20 cellular contexts compared by ENCODE assay signal in genomic region chr13:72960114-72960513, GRCh38.
DNase-seq lines count a peak whose midpoint lies in the region; FAIRE-seq and TF ChIP-seq lines count a peak whose summit lies in the region.
"Had no signal": no experiment of that assay in that cellular context is flagged by ENCODE, and none has a peak within 500 bp of the region (broad histone marks: within the 10 kb centered on the region; RNA-seq: fewer than 3 reads in every experiment).

No MANE protein-coding gene starts in this region.

- H3K9me3 ChIP-seq in HUES6 (ENCODE audit: control insufficient read depth, insufficient read depth, low read depth, low read length) (no peaks in the 10 kb centered on the region), endothelial cell of umbilical vein (replicated peaks; ENCODE audit: control insufficient read depth, insufficient read depth, low read length) (no peaks in the 10 kb centered on the region)
- H3K9me3 ChIP-seq: gastrocnemius medialis, neutrophil had no signal

- H3K9ac ChIP-seq in HUES6 (ENCODE audit: low read length) (no peak overlapping the region), endothelial cell of umbilical vein (replicated peaks; ENCODE audit: extremely low read depth, insufficient read depth, low read length) (no peak overlapping the region)

- no peak overlapping the region for H3K27ac ChIP-seq in HUES6 (ENCODE audit: low read depth, low read length)
- peak overlapping the region; percentile 43 for H3K27ac ChIP-seq in endothelial cell of umbilical vein (ENCODE audit: insufficient read depth, low read depth, low read length)
- H3K27ac ChIP-seq: gastrocnemius medialis, neutrophil, spleen had no signal

- TF ChIP-seq CTCF in endothelial cell of umbilical vein (IDR thresholded peaks at IDR 0.05; ENCODE audit: extremely low read depth in 1 of 2, insufficient read depth in 1 of 2, low read depth in 1 of 2, low read length in 2 of 2), result no peak
- no peak for TF ChIP-seq CTCF in progenitor cell of endocrine pancreas (IDR thresholded peaks at IDR 0.05; ENCODE audit: unreplicated experiment)
- no peak for TF ChIP-seq CTCF in nephron progenitor cell (IDR thresholded peaks at IDR 0.05)

- H3K27me3 ChIP-seq in HUES6 (ENCODE audit: control insufficient read depth, insufficient read depth, low read length) (no peaks in the 10 kb centered on the region), endothelial cell of umbilical vein (ENCODE audit: control insufficient read depth in 2 of 2, insufficient read depth in 2 of 2, low read length in 2 of 2) (no peaks in the 10 kb centered on the region)
- H3K27me3 ChIP-seq: gastrocnemius medialis, neutrophil, spleen had no signal

- intact Hi-C loops in endothelial cell of umbilical vein (cut with micrococcal nuclease), result no loop called here

- no peaks in the 10 kb centered on the region for H4K20me1 ChIP-seq in endothelial cell of umbilical vein (replicated peaks; ENCODE audit: control insufficient read depth, extremely low read depth, insufficient read depth, low read length)

- POLR2A ChIA-PET in endothelial cell of umbilical vein (lab: Charles Lee), result no interaction called here

- H3K4me1 Mint-ChIP-seq in progenitor cell of endocrine pancreas (ENCODE audit: low read depth) (peaks cover 14% of the 10 kb centered on the region), nephron progenitor cell (no peaks in the 10 kb centered on the region)
- H3K4me1 Mint-ChIP-seq: stimulated activated naive CD8-positive, alpha-beta T cell treated with anti-CD3 and anti-CD28 coated beads, Interleukin-15, amount 100 ng/mL, for 72 hours had no signal

- H3K27ac Mint-ChIP-seq in progenitor cell of endocrine pancreas (peak overlapping the region; percentile 96), nephron progenitor cell (no peak overlapping the region)
- H3K27ac Mint-ChIP-seq: stimulated activated naive CD8-positive, alpha-beta T cell treated with anti-CD3 and anti-CD28 coated beads, Interleukin-15, amount 100 ng/mL, for 72 hours had no signal

- H3K27me3 Mint-ChIP-seq in progenitor cell of endocrine pancreas (no peaks in the 10 kb centered on the region), nephron progenitor cell (ENCODE audit: low read depth, poor library complexity) (peaks cover 4% of the 10 kb centered on the region)
- H3K27me3 Mint-ChIP-seq: stimulated activated naive CD8-positive, alpha-beta T cell treated with anti-CD3 and anti-CD28 coated beads, Interleukin-15, amount 100 ng/mL, for 72 hours had no signal

- H3K4me3 ChIP-seq in HUES6 (ENCODE audit: low read depth, low read length) (0 out of 2 replicates have a peak overlapping the region, but pooled peaks have one; percentile 6), endothelial cell of umbilical vein (replicated peaks in 1 of 3; ENCODE audit: insufficient read depth in 1 of 3, low read depth in 1 of 3, low read length in 3 of 3) (no peak overlapping the region)
- H3K4me3 ChIP-seq: gastrocnemius medialis, lung, spleen had no signal

- no TSS peak for BruUV-seq in endothelial cell of umbilical vein (replicated peaks; lab: Mats Ljungman, UMichigan)

- TF ChIP-seq POLR2A in endothelial cell of umbilical vein (IDR thresholded peaks at IDR 0.05; ENCODE audit: low read depth, low read length), result no peak

- no peaks in the 10 kb centered on the region for H3K36me3 ChIP-seq in HUES6 (ENCODE audit: control insufficient read depth, insufficient read depth, low read length)
- peaks cover 0 to under 1% of the 10 kb centered on the region in 2 experiments for H3K36me3 ChIP-seq in endothelial cell of umbilical vein (ENCODE audit: control insufficient read depth in 2 of 2, extremely low read depth in 1 of 2, insufficient read depth in 2 of 2, low read length in 2 of 2)
- H3K36me3 ChIP-seq: gastrocnemius medialis, neutrophil had no signal

- H3K4me3 Mint-ChIP-seq in progenitor cell of endocrine pancreas (ENCODE audit: low read depth), result peak overlapping the region; percentile 64
- no peak overlapping the region for H3K4me3 Mint-ChIP-seq in nephron progenitor cell
- H3K4me3 Mint-ChIP-seq: stimulated activated naive CD8-positive, alpha-beta T cell treated with anti-CD3 and anti-CD28 coated beads, Interleukin-15, amount 100 ng/mL, for 72 hours had no signal

- no peaks in the 10 kb centered on the region for H3K4me1 ChIP-seq in HUES6 (ENCODE audit: control insufficient read depth, insufficient read depth, low read length)
- H3K4me1 ChIP-seq in endothelial cell of umbilical vein (ENCODE audit: control insufficient read depth, extremely low read depth, insufficient read depth, low read length), result peaks cover 3% of the 10 kb centered on the region
- H3K4me1 ChIP-seq: gastrocnemius medialis, spleen had no signal

- H3K79me2 ChIP-seq in endothelial cell of umbilical vein (ENCODE audit: control insufficient read depth, insufficient read depth, low read length), result no peaks in the 10 kb centered on the region

- no peak for FAIRE-seq in endothelial cell of umbilical vein (lab: Jason Lieb, UNC)
- FAIRE-seq: urothelium cell line had no signal

- no peak overlapping the region for H3K4me2 ChIP-seq in endothelial cell of umbilical vein (ENCODE audit: insufficient read depth, low read length)

- H3K9me3 Mint-ChIP-seq in progenitor cell of endocrine pancreas (ENCODE audit: low read depth) (peaks cover 16% of the 10 kb centered on the region), nephron progenitor cell (peaks cover 7% of the 10 kb centered on the region)

- peak; percentile 41 for DNase-seq in COLO668 (lab: John Stamatoyannopoulos, UW; ENCODE audit: unreplicated experiment)
- DNase-seq in endothelial cell of umbilical vein (ENCODE audit: low read depth, low spot score), result no peak
- no peak for DNase-seq in progenitor cell of endocrine pancreas (ENCODE audit: low spot score, unreplicated experiment)
- no peak for DNase-seq in NCI-H1436 (lab: John Stamatoyannopoulos, UW)
- no peak for DNase-seq in NOMO-1 treated with dmso at 0.1 percent for 144 hours (lab: John Stamatoyannopoulos, UW; ENCODE audit: unreplicated experiment)
- DNase-seq in nephron progenitor cell, result no peak
- DNase-seq: activated CD4-positive, alpha-beta T cell treated with anti-CD3 and anti-CD28 coated beads, Interleukin-2, amount 50 U/mL, for 48 hours; activated CD4-positive, CD25-positive, alpha-beta regulatory T cell; activated effector memory CD4-positive, alpha-beta T cell treated with anti-CD3 and anti-CD28 coated beads, Interleukin-2, amount 50 U/mL, for 16 hours; gastrocnemius medialis; islet precursor cell; NCI-H1092; NCI-H2107; spleen; stimulated activated naive CD8-positive, alpha-beta T cell treated with anti-CD3 and anti-CD28 coated beads, Interleukin-15, amount 100 ng/mL, for 72 hours; T-helper 9 cell had no signal

- peaks cover 25% of the 10 kb centered on the region for H3K36me3 Mint-ChIP-seq in progenitor cell of endocrine pancreas (ENCODE audit: insufficient read depth)
- H3K36me3 Mint-ChIP-seq in nephron progenitor cell (ENCODE audit: low read depth), result peaks cover 42% of the 10 kb centered on the region

- CTCF ChIA-PET in endothelial cell of umbilical vein (lab: Charles Lee), result no interaction called here

- no peaks in the 10 kb centered on the region for H3K9me1 ChIP-seq in endothelial cell of umbilical vein (replicated peaks; ENCODE audit: control insufficient read depth, extremely low read depth, insufficient read depth, low read length)

- H2AFZ ChIP-seq in endothelial cell of umbilical vein (ENCODE audit: low read depth, low read length), result no peak overlapping the region

- dilution Hi-C loops in endothelial cell of umbilical vein (cut with MboI; ENCODE audit: extremely low pct_ligation_motif_present, low sequenced_read_pairs), result no loop called here

TF ChIP-seq in endothelial cell of umbilical vein, 7 proteins besides CTCF, POLR2A, EP300 and RAD21:
- no peak for TF ChIP-seq POLR2AphosphoS5 (IDR thresholded peaks at IDR 0.05; ENCODE audit: insufficient read depth, low read depth, low read length)
- TF ChIP-seq, protein P1, sequence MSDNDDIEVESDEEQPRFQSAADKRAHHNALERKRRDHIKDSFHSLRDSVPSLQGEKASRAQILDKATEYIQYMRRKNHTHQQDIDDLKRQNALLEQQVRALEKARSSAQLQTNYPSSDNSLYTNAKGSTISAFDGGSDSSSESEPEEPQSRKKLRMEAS (IDR thresholded peaks at IDR 0.05; ENCODE audit: insufficient read depth, insufficient read length), result no peak
- TF ChIP-seq JUN (IDR thresholded peaks at IDR 0.05; ENCODE audit: borderline replicate concordance, insufficient read depth, insufficient read length, low read depth), result no peak
